In genomic region chr20:58130574-58130973, GRCh38 we compare ENCODE assay signal across 18 cellular contexts.
A peak's percentile ranks its signal among the peaks of the same experiment; 100 is the strongest.
DNase-seq lines count a peak whose midpoint lies in the region; ATAC-seq, FAIRE-seq and TF ChIP-seq lines count a peak whose summit lies in the region.
"Had no signal": no experiment of that assay in that cellular context is flagged by ENCODE, and none has a peak within 500 bp of the region (broad histone marks: within the 10 kb centered on the region; RNA-seq: fewer than 3 reads in every experiment).

No MANE protein-coding gene starts in this region.

- peaks cover 11% of the 10 kb centered on the region for H3K9me3 Mint-ChIP-seq in astrocyte (ENCODE audit: unreplicated experiment)
- no peaks in the 10 kb centered on the region for H3K9me3 Mint-ChIP-seq in activated CD8-positive, alpha-beta T cell treated with anti-CD3 and anti-CD28 coated beads, Interleukin-2, amount 10 ng/mL, durations not matched to agents 7 days and 5 days (ENCODE audit: insufficient read depth)
- peaks cover 2% of the 10 kb centered on the region for H3K9me3 Mint-ChIP-seq in activated CD4-positive, alpha-beta T cell treated with anti-CD3 and anti-CD28 coated beads for 36 hours (ENCODE audit: low read depth)

- H2AFZ ChIP-seq in astrocyte (ENCODE audit: low read depth, low read length) (no peak overlapping the region), smooth muscle cell (ENCODE audit: low read depth) (peak overlapping the region; percentile 40)

- peaks cover 26% of the 10 kb centered on the region for H3K4me1 Mint-ChIP-seq in astrocyte (ENCODE audit: low read depth, unreplicated experiment)
- peaks cover 15% of the 10 kb centered on the region for H3K4me1 Mint-ChIP-seq in activated CD8-positive, alpha-beta T cell treated with anti-CD3 and anti-CD28 coated beads, Interleukin-2, amount 10 ng/mL, durations not matched to agents 7 days and 5 days (ENCODE audit: low read depth)
- peaks cover 12% of the 10 kb centered on the region for H3K4me1 Mint-ChIP-seq in activated CD4-positive, alpha-beta T cell treated with anti-CD3 and anti-CD28 coated beads for 36 hours

- peaks cover 36% of the 10 kb centered on the region for H3K27me3 Mint-ChIP-seq in astrocyte (ENCODE audit: low read depth, unreplicated experiment)
- peaks cover 48% of the 10 kb centered on the region for H3K27me3 Mint-ChIP-seq in activated CD8-positive, alpha-beta T cell treated with anti-CD3 and anti-CD28 coated beads, Interleukin-2, amount 10 ng/mL, durations not matched to agents 7 days and 5 days (ENCODE audit: low read depth)
- peaks cover 54% of the 10 kb centered on the region for H3K27me3 Mint-ChIP-seq in activated CD4-positive, alpha-beta T cell treated with anti-CD3 and anti-CD28 coated beads for 36 hours

- H3K9me3 ChIP-seq in astrocyte (ENCODE audit: insufficient read depth, low read depth, low read length), result peaks cover 4% of the 10 kb centered on the region
- no peaks in the 10 kb centered on the region for H3K9me3 ChIP-seq in smooth muscle cell (replicated peaks; ENCODE audit: low read depth)
- H3K9me3 ChIP-seq: ovary had no signal

- CTCF ChIA-PET in activated CD8-positive, alpha-beta T cell treated with anti-CD3 and anti-CD28 coated beads, Interleukin-2, amount 10 ng/mL, durations not matched to agents 7 days and 5 days (lab: Charles Lee), result no interaction called here
- CTCF ChIA-PET in activated CD4-positive, alpha-beta T cell treated with anti-CD3 and anti-CD28 coated beads for 36 hours (lab: Charles Lee), result interaction anchor here (2.0 kb wide), 1 partner anchor 13 kb away, joined by 5 read pairs; no protein-coding TSS in a partner anchor

- no peak overlapping the region for H3K4me3 ChIP-seq in astrocyte (ENCODE audit: insufficient read depth, low read depth, low read length)
- H3K4me3 ChIP-seq in smooth muscle cell, result no peak overlapping the region
- H3K4me3 ChIP-seq: ovary had no signal

- H4K20me1 ChIP-seq in astrocyte (ENCODE audit: insufficient read depth, low read length), result no peaks in the 10 kb centered on the region
- H4K20me1 ChIP-seq in smooth muscle cell (ENCODE audit: low read depth), result no peaks in the 10 kb centered on the region

- H3K4me2 ChIP-seq in astrocyte (ENCODE audit: low read length) (peak overlapping the region; percentile 75), smooth muscle cell (peak overlapping the region; percentile 73)

- H3K36me3 Mint-ChIP-seq in astrocyte (ENCODE audit: low read depth, unreplicated experiment), result no peaks in the 10 kb centered on the region
- H3K36me3 Mint-ChIP-seq in activated CD8-positive, alpha-beta T cell treated with anti-CD3 and anti-CD28 coated beads, Interleukin-2, amount 10 ng/mL, durations not matched to agents 7 days and 5 days (ENCODE audit: low read depth), result no peaks in the 10 kb centered on the region
- no peaks in the 10 kb centered on the region for H3K36me3 Mint-ChIP-seq in activated CD4-positive, alpha-beta T cell treated with anti-CD3 and anti-CD28 coated beads for 36 hours (ENCODE audit: low read depth)

- H3K27me3 ChIP-seq in astrocyte (ENCODE audit: insufficient read depth, low read length) (no peaks in the 10 kb centered on the region), smooth muscle cell (ENCODE audit: low read depth) (peaks cover 9% of the 10 kb centered on the region)
- H3K27me3 ChIP-seq: ovary had no signal

- H3F3A ChIP-seq in smooth muscle cell (ENCODE audit: low read depth), result no peaks in the 10 kb centered on the region

- no peak overlapping the region for H3K4me3 Mint-ChIP-seq in astrocyte (ENCODE audit: unreplicated experiment)
- no peak overlapping the region for H3K4me3 Mint-ChIP-seq in activated CD8-positive, alpha-beta T cell treated with anti-CD3 and anti-CD28 coated beads, Interleukin-2, amount 10 ng/mL, durations not matched to agents 7 days and 5 days
- H3K4me3 Mint-ChIP-seq in activated CD4-positive, alpha-beta T cell treated with anti-CD3 and anti-CD28 coated beads for 36 hours, result no peak overlapping the region
- H3K4me3 Mint-ChIP-seq: activated naive CD8-positive, alpha-beta T cell; stimulated activated naive CD8-positive, alpha-beta T cell treated with anti-CD3 and anti-CD28 coated beads, Interleukin-15, Interleukin-2, amounts not matched to agents 100 ng/mL and 50 ng/mL, for 24 hours had no signal

- intact Hi-C loops in activated CD4-positive, alpha-beta T cell treated with anti-CD3 and anti-CD28 coated beads for 36 hours (cut with DNase I, micrococcal nuclease), result no loop called here

- DNase-seq in NCI-H146 (lab: John Stamatoyannopoulos, UW) (peak; percentile 56), astrocyte (ENCODE audit: low read depth) (no peak), iris pigment epithelial cell (ENCODE audit: low read depth) (peak; percentile 30), smooth muscle cell (lab: John Stamatoyannopoulos, UW; ENCODE audit: unreplicated experiment) (no peak)
- DNase-seq in activated CD8-positive, alpha-beta T cell treated with anti-CD3 and anti-CD28 coated beads, Interleukin-2, amount 10 ng/mL, durations not matched to agents 7 days and 5 days, result no peak
- no peak for DNase-seq in activated CD4-positive, alpha-beta T cell treated with anti-CD3 and anti-CD28 coated beads for 36 hours
- DNase-seq: activated CD4-positive, alpha-beta T cell treated with anti-CD3 and anti-CD28 coated beads, Interleukin-2, amount 50 U/mL, for 1 hour; activated T-cell treated with anti-CD3 and anti-CD28 coated beads, Interleukin-2, amount 50 U/mL, for 1 hour; NCI-H2171; SHP77 treated with DMSO at 0.1 percent for 48 hours had no signal

- peak overlapping the region; percentile 55 for H3K9ac ChIP-seq in astrocyte (ENCODE audit: low read length)
- H3K9ac ChIP-seq in smooth muscle cell (ENCODE audit: low read depth), result no peak overlapping the region

- peak overlapping the region; percentile 42 for H3K27ac ChIP-seq in astrocyte (ENCODE audit: low read depth, low read length)
- no peak overlapping the region for H3K27ac ChIP-seq in smooth muscle cell (ENCODE audit: low read depth)

- no peak for FAIRE-seq in astrocyte (lab: Jason Lieb, UNC)
- FAIRE-seq: endothelial cell of umbilical vein, GM18507, keratinocyte had no signal

- TF ChIP-seq CTCF in astrocyte (IDR thresholded peaks at IDR 0.05; ENCODE audit: insufficient read depth, low read depth, low read length) (no peak), smooth muscle cell (IDR thresholded peaks at IDR 0.05; ENCODE audit: borderline replicate concordance, insufficient read depth, poor library complexity, severe bottlenecking) (no peak)

- 81% methylated on average over 14 of the region's 14 CpGs for WGBS in smooth muscle cell (ENCODE audit: low lambda C conversion rate)

- H3K79me2 ChIP-seq in astrocyte (ENCODE audit: insufficient read depth, low read length), result no peaks in the 10 kb centered on the region
- H3K79me2 ChIP-seq in smooth muscle cell (ENCODE audit: low read depth), result no peaks in the 10 kb centered on the region

- H3K36me3 ChIP-seq in astrocyte (ENCODE audit: insufficient read depth, low read length) (no peaks in the 10 kb centered on the region), smooth muscle cell (ENCODE audit: low read depth) (no peaks in the 10 kb centered on the region)
- H3K36me3 ChIP-seq: ovary had no signal

- H3K27ac Mint-ChIP-seq in astrocyte (ENCODE audit: unreplicated experiment), result no peak overlapping the region
- no peak overlapping the region for H3K27ac Mint-ChIP-seq in activated CD8-positive, alpha-beta T cell treated with anti-CD3 and anti-CD28 coated beads, Interleukin-2, amount 10 ng/mL, durations not matched to agents 7 days and 5 days
- H3K27ac Mint-ChIP-seq in activated CD4-positive, alpha-beta T cell treated with anti-CD3 and anti-CD28 coated beads for 36 hours, result no peak overlapping the region
- H3K27ac Mint-ChIP-seq: activated naive CD8-positive, alpha-beta T cell; stimulated activated naive CD8-positive, alpha-beta T cell treated with anti-CD3 and anti-CD28 coated beads, Interleukin-15, Interleukin-2, amounts not matched to agents 100 ng/mL and 50 ng/mL, for 24 hours had no signal

- POLR2A ChIA-PET in activated CD8-positive, alpha-beta T cell treated with anti-CD3 and anti-CD28 coated beads, Interleukin-2, amount 10 ng/mL, durations not matched to agents 7 days and 5 days (lab: Charles Lee), result interaction anchor here (0.7 kb wide), 1 partner anchor 103 kb away, joined by 3 read pairs; no protein-coding TSS in a partner anchor
- POLR2A ChIA-PET in activated CD4-positive, alpha-beta T cell treated with anti-CD3 and anti-CD28 coated beads for 36 hours (lab: Charles Lee), result no interaction called here

- H3K4me1 ChIP-seq in astrocyte (ENCODE audit: insufficient read depth, low read length) (peaks cover 51% of the 10 kb centered on the region), smooth muscle cell (ENCODE audit: low read depth) (peaks cover 20% of the 10 kb centered on the region)

- no peak for ATAC-seq in activated CD8-positive, alpha-beta T cell treated with anti-CD3 and anti-CD28 coated beads, Interleukin-2, amount 10 ng/mL, durations not matched to agents 7 days and 5 days
- no peak for ATAC-seq in activated CD4-positive, alpha-beta T cell treated with anti-CD3 and anti-CD28 coated beads for 36 hours
- no peak for ATAC-seq in GM19397 (IDR thresholded peaks at IDR 0.05; ENCODE audit: unreplicated experiment)
- ATAC-seq in GM19467 (IDR thresholded peaks at IDR 0.05; ENCODE audit: unreplicated experiment), result no peak

Comparison
In these comparisons a context has a peak if more than half of its experiments do, and no peak if none do; other contexts are left out.
1. DNase-seq: peak in NCI-H146 (single experiment) and iris pigment epithelial cell (single experiment); none in astrocyte (single experiment), smooth muscle cell (single experiment), activated CD8-positive, alpha-beta T cell treated with anti-CD3 and anti-CD28 coated beads, Interleukin-2, amount 10 ng/mL, durations not matched to agents 7 days and 5 days (single experiment) and activated CD4-positive, alpha-beta T cell treated with anti-CD3 and anti-CD28 coated beads for 36 hours (single experiment).